1 cellular context compared by ENCODE assay signal in genomic region chr9:117595650-117596049, GRCh38.
TF ChIP-seq lines count a peak whose summit lies in the region.

No MANE protein-coding gene starts in this region.

TF ChIP-seq in GM23338, 12 proteins besides CTCF, POLR2A, EP300 and RAD21 (continued from another document):
- TF ChIP-seq REST (IDR thresholded peaks at IDR 0.05; ENCODE audit: unreplicated experiment): no peak
- TF ChIP-seq STAT1 (IDR thresholded peaks at IDR 0.05; ENCODE audit: unreplicated experiment): no peak
- TF ChIP-seq EZH2 (IDR thresholded peaks at IDR 0.05; ENCODE audit: low read depth, unreplicated experiment): no peak
- no peak for TF ChIP-seq CREB1 (CRISPR knock-in tag; IDR thresholded peaks at IDR 0.05; ENCODE audit: low read depth)
- TF ChIP-seq JUNB (IDR thresholded peaks at IDR 0.05; ENCODE audit: unreplicated experiment): no peak
- TF ChIP-seq ETS1 (IDR thresholded peaks at IDR 0.05): no peak
- no peak for TF ChIP-seq EZH2phosphoT487 (IDR thresholded peaks at IDR 0.05; ENCODE audit: unreplicated experiment)
